ENCODE assay signal across 21 cellular contexts in genomic region chr5:180849827-180850226, GRCh38. TPM values are rescaled to one million over a fixed set of nuclear protein-coding genes. Genes with fewer than 3 reads are reported as not detected.
DNase-seq lines count a peak whose midpoint lies in the region; ATAC-seq, FAIRE-seq and TF ChIP-seq lines count a peak whose summit lies in the region.
"Had no signal": no experiment of that assay in that cellular context is flagged by ENCODE, and none has a peak within 500 bp of the region (broad histone marks: within the 10 kb centered on the region; RNA-seq: fewer than 3 reads in every experiment).

No MANE protein-coding gene starts in this region.

- no peak for TF ChIP-seq EP300 in GM12878 (IDR thresholded peaks at IDR 0.05; ENCODE audit: borderline replicate concordance in 1 of 2, control insufficient read depth in 1 of 2, low read depth in 2 of 2, low read length in 2 of 2)
- TF ChIP-seq EP300 in HepG2 (IDR thresholded peaks at IDR 0.05; ENCODE audit: low read depth in 2 of 2, low read length in 2 of 2) = no peak
- TF ChIP-seq EP300 in HepG2 (CRISPR knock-in tag; IDR thresholded peaks at IDR 0.05; ENCODE audit: borderline replicate concordance) = no peak

- TF ChIP-seq POLR2A in GM12878 (IDR thresholded peaks at IDR 0.05; ENCODE audit: low read depth, low read length) (no peak), HepG2 (IDR thresholded peaks at IDR 0.05; ENCODE audit: insufficient read depth in 1 of 2, low read depth in 2 of 2, low read length in 2 of 2) (no peak)

- H3K36me3 ChIP-seq in BLaER1 (peaks cover 81% of the 10 kb centered on the region), HUES64 (ENCODE audit: insufficient read depth, low read length) (peaks cover 74% of the 10 kb centered on the region), GM12878 (ENCODE audit: control insufficient read depth in 2 of 2, insufficient read depth in 2 of 2, low read length in 1 of 2) (peaks cover 12 to 22% of the 10 kb centered on the region in 2 experiments), mesendoderm (ENCODE audit: control insufficient read depth, insufficient read depth, low read length) (peaks cover 21% of the 10 kb centered on the region), HepG2 (replicated peaks in 1 of 2; ENCODE audit: control insufficient read depth in 1 of 2, insufficient read depth in 2 of 2, low read length in 2 of 2) (peaks cover 4 to 23% of the 10 kb centered on the region in 2 experiments)

- H4K20me1 ChIP-seq in BLaER1 (0 out of 2 replicates have a peak, but pooled peaks cover 4% of the 10 kb centered on the region), GM12878 (ENCODE audit: control insufficient read depth, insufficient read depth) (no peaks in the 10 kb centered on the region), HepG2 (ENCODE audit: insufficient read depth, low read length) (no peaks in the 10 kb centered on the region)

- in situ Hi-C loops in GM12878 (cut with MboI) = no loop called here
- in situ Hi-C loops in HepG2 (cut with HindIII; ENCODE audit: extremely low pct_ligation_motif_present, low pct_unique_long_range_greater_than_20kb) = no loop called here

- BruUV-seq in GM12878 (replicated peaks; lab: Mats Ljungman, UMichigan) = no TSS peak
- no TSS peak for BruUV-seq in HepG2 (replicated peaks; lab: Mats Ljungman, UMichigan)

- no peak for DNase-seq in GM12878 (ENCODE audit: low read depth, low spot score)
- DNase-seq in mesendoderm = no peak
- DNase-seq in stimulated activated CD4-positive, alpha-beta T cell treated with anti-CD3 and anti-CD28 coated beads, Interleukin-15, amount 100 ng/mL, for 24 hours = no peak
- no peak for DNase-seq in GM19238 (ENCODE audit: insufficient read length, low spot score)
- no peak for DNase-seq in HepG2 (ENCODE audit: low spot score)
- DNase-seq: Calu3; CD4-positive, CD25-positive, alpha-beta regulatory T cell; DMS 273 treated with DMSO at 0.1 percent for 48 hours; DMS79 had no signal

- H3K27ac ChIP-seq in BLaER1 (no peak overlapping the region), HUES64 (ENCODE audit: low read depth, low read length) (no peak overlapping the region), GM12878 (ENCODE audit: control insufficient read depth, insufficient read depth) (no peak overlapping the region), mesendoderm (ENCODE audit: low read depth, low read length) (no peak overlapping the region), HepG2 (ENCODE audit: extremely low read length, insufficient read depth, low read length) (no peak overlapping the region)
- H3K27ac ChIP-seq: 22Rv1, HL-60, KMS-11 had no signal

- H4K5ac ChIP-seq in mesendoderm (ENCODE audit: low read length) = no peak overlapping the region

- H4K8ac ChIP-seq in mesendoderm (ENCODE audit: low read depth, low read length) = no peak overlapping the region

- H3K23ac ChIP-seq in mesendoderm (ENCODE audit: low read length) = no peak overlapping the region

- H2BK120ac ChIP-seq in mesendoderm (ENCODE audit: low read depth, low read length) = no peak overlapping the region

- no peak overlapping the region for H2BK5ac ChIP-seq in mesendoderm (ENCODE audit: low read length)

- H3K4me1 ChIP-seq in BLaER1 = no peaks in the 10 kb centered on the region
- H3K4me1 ChIP-seq in HUES64 (ENCODE audit: insufficient read depth, low read length) = no peaks in the 10 kb centered on the region
- H3K4me1 ChIP-seq in GM12878 (ENCODE audit: control insufficient read depth, insufficient read depth, low read length) = no peaks in the 10 kb centered on the region
- no peaks in the 10 kb centered on the region for H3K4me1 ChIP-seq in mesendoderm (ENCODE audit: control insufficient read depth, low read depth, low read length)
- H3K4me1 ChIP-seq in HepG2 (ENCODE audit: insufficient read depth, low read length) = no peaks in the 10 kb centered on the region
- H3K4me1 ChIP-seq: HAP-1 had no signal

- no peak for TF ChIP-seq RAD21 in GM12878 (IDR thresholded peaks at IDR 0.05; ENCODE audit: insufficient read depth, low read depth, low read length)
- no peak for TF ChIP-seq RAD21 in HepG2 (CRISPR knock-in tag; IDR thresholded peaks at IDR 0.05)

- SMC1A ChIA-PET in GM12878 (lab: Charles Lee; ENCODE audit: uncharacterized antibody, unreplicated experiment) = interaction anchor here (0.9 to 1.1 kb wide), 3 partner anchors 28 to 301 kb away, joined by 3 read pairs; no protein-coding TSS in a partner anchor

- H2BK15ac ChIP-seq in mesendoderm (replicated peaks; ENCODE audit: low read depth) = no peak overlapping the region

- H3K27me3 ChIP-seq in BLaER1 (no peaks in the 10 kb centered on the region), HUES64 (ENCODE audit: insufficient read depth, low read length) (no peaks in the 10 kb centered on the region), GM12878 (replicated peaks in 1 of 2; ENCODE audit: control insufficient read depth in 2 of 2, insufficient read depth in 2 of 2, low read length in 1 of 2) (no peaks in the 10 kb centered on the region), mesendoderm (ENCODE audit: insufficient read depth, low read length, poor library complexity) (no peaks in the 10 kb centered on the region), HepG2 (ENCODE audit: control insufficient read depth in 1 of 2, insufficient read depth in 2 of 2, low read length in 2 of 2) (no peaks in the 10 kb centered on the region)

- FAIRE-seq in GM12878 (lab: Jason Lieb, UNC) (no peak), HepG2 (lab: Jason Lieb, UNC) (no peak)
- FAIRE-seq: GM12891, H1 had no signal

- peaks cover 2% of the 10 kb centered on the region for H3K79me1 ChIP-seq in mesendoderm (ENCODE audit: low read length)

- intact Hi-C loops in GM12878 (cut with micrococcal nuclease; ENCODE audit: unreplicated experiment) = no loop called here
- intact Hi-C loops in HepG2 (cut with micrococcal nuclease; ENCODE audit: unreplicated experiment) = no loop called here

- WGBS in HUES64 = 100% methylated on average over 2 of the region's 4 CpGs
- 72% methylated on average over 4 of the region's 4 CpGs for WGBS in GM12878 (ENCODE audit: insufficient coverage, insufficient replicate concordance, low lambda C conversion rate, missing lambda C conversion rate)
- no CpG with 5 or more reads among the region's 4 CpGs for WGBS in mesendoderm (ENCODE audit: extremely low coverage, insufficient coverage, low lambda C conversion rate)
- 79% methylated on average over 4 of the region's 4 CpGs for WGBS in HepG2 (ENCODE audit: low lambda C conversion rate)

- H3K18ac ChIP-seq in mesendoderm (ENCODE audit: low read length) = no peak overlapping the region

- POLR2A ChIA-PET in GM12878 (lab: Charles Lee) (interaction anchor here (1.0 to 1.1 kb wide), 3 partner anchors 12 to 42 kb away, joined by 3 read pairs; no protein-coding TSS in a partner anchor), HepG2 (lab: Yijun Ruan, JAX) (no interaction called here)

- H3K56ac ChIP-seq in mesendoderm (ENCODE audit: low read length) = no peak overlapping the region

- H2AK5ac ChIP-seq in mesendoderm (ENCODE audit: low read length) = no peak overlapping the region

- H2AFZ ChIP-seq in GM12878 (ENCODE audit: control insufficient read depth, low read depth, low read length) = no peak overlapping the region
- H2AFZ ChIP-seq in HepG2 (ENCODE audit: low read length) = no peak overlapping the region

- CTCF ChIA-PET in GM12878 (lab: Yijun Ruan, JAX) = interaction anchor here (0.8 to 2.6 kb wide), 3 partner anchors 8 to 67 kb away, joined by 3 to 6 read pairs (median 3); no protein-coding TSS in a partner anchor
- CTCF ChIA-PET in HepG2 (lab: Yijun Ruan, JAX; ENCODE audit: low intra/inter-chr PET ratio, low total read pairs) = no interaction called here

- no peak overlapping the region for H3K9ac ChIP-seq in BLaER1
- no peak overlapping the region for H3K9ac ChIP-seq in HUES64 (ENCODE audit: low read depth, low read length)
- H3K9ac ChIP-seq in GM12878 (ENCODE audit: control insufficient read depth, insufficient read depth, low read length) = no peak overlapping the region
- H3K9ac ChIP-seq in mesendoderm (ENCODE audit: low read length) = no peak overlapping the region
- no peak overlapping the region for H3K9ac ChIP-seq in HepG2 (ENCODE audit: insufficient read depth, low read depth, low read length)
- H3K9ac ChIP-seq: KMS-11 had no signal

- no peak for TF ChIP-seq CTCF in GM12878 (IDR thresholded peaks at IDR 0.05 in 2 of 3, conservative IDR thresholded peaks at IDR 0.05 in 1 of 3; ENCODE audit: control insufficient read depth in 2 of 3, extremely low read depth in 1 of 3, insufficient read depth in 1 of 3, low read depth in 3 of 3, low read length in 3 of 3)
- no peak for TF ChIP-seq CTCF in HepG2 (CRISPR knock-in tag; IDR thresholded peaks at IDR 0.05)

- ATAC-seq in GM12878 (no peak), HepG2 (no peak)

- RAD21 ChIA-PET in GM12878 (lab: Charles Lee; ENCODE audit: unreplicated experiment) = no interaction called here

- H3K9me3 ChIP-seq in BLaER1 (peaks cover 51% of the 10 kb centered on the region), HUES64 (ENCODE audit: insufficient read depth, low read depth, low read length) (peaks cover 83% of the 10 kb centered on the region), GM12878 (replicated peaks; ENCODE audit: control insufficient read depth, insufficient read depth, low read length) (peaks cover 40% of the 10 kb centered on the region), HepG2 (ENCODE audit: low read length) (no peaks in the 10 kb centered on the region)

- H3K4me3 ChIP-seq in BLaER1 (peak overlapping the region; percentile 44), HUES64 (ENCODE audit: low read length) (peak overlapping the region; percentile 24; the same call in 1 of the 2 replicates), GM12878 (no peak overlapping the region), mesendoderm (ENCODE audit: low read length) (peak overlapping the region; percentile 18), HepG2 (replicated peaks in 1 of 3; ENCODE audit: insufficient read depth in 1 of 3, low read depth in 2 of 3, low read length in 3 of 3) (no peak overlapping the region)
- H3K4me3 ChIP-seq: HAP-1 had no signal

- H3K79me2 ChIP-seq in GM12878 (ENCODE audit: control insufficient read depth, insufficient read depth, low read length) (no peaks in the 10 kb centered on the region), mesendoderm (ENCODE audit: control insufficient read depth, insufficient read depth, low read length) (no peaks in the 10 kb centered on the region), HepG2 (ENCODE audit: insufficient read depth, low read length) (no peaks in the 10 kb centered on the region)

- H3K4me2 ChIP-seq in BLaER1 = no peak overlapping the region
- no peak overlapping the region for H3K4me2 ChIP-seq in GM12878 (ENCODE audit: control insufficient read depth, insufficient read depth)
- H3K4me2 ChIP-seq in mesendoderm (ENCODE audit: low read length) = no peak overlapping the region
- H3K4me2 ChIP-seq in HepG2 (ENCODE audit: low read depth, low read length) = no peak overlapping the region
- H3K4me2 ChIP-seq: KMS-11 had no signal

- no peak overlapping the region for H3K4ac ChIP-seq in mesendoderm (ENCODE audit: low read depth, low read length)

RNA-seq across cellular contexts. Expression of gene ZFP62, which starts 11.2 kb away (rescaled TPM):
- 16.7 TPM for polyA plus RNA-seq in HUES64 (2013, experiment 1 of 2)
- polyA plus RNA-seq in HUES64 (2013, experiment 2 of 2) = 25.7 TPM
- 92.1 and 95.1 TPM in 2 replicates for total RNA-seq in GM12878 (2013; cell fraction: nucleolus; rRNA removed)
- total RNA-seq in GM12878 (2014; rRNA removed) = 19.6 and 24.0 TPM in 2 replicates
- total RNA-seq in GM12878 (2014; rRNA removed; fragmentation: Illumina TruSeq; extraction: Trizol) = 26.8 and 27.4 TPM in 2 replicates
- total RNA-seq in GM12878 (2021) = 20.3 and 24.8 TPM in 2 replicates
- 8.8 TPM for polyA plus RNA-seq in GM12878 (2011; ENCODE audit: low read depth)
- polyA plus RNA-seq in GM12878 (2011; rRNA removed) = 39.7 and 69.5 TPM in 2 replicates
- polyA plus RNA-seq in GM12878 (2011; cell fraction: cytosol; rRNA removed) = 10.8 and 11.9 TPM in 2 replicates
- 53.4 and 65.6 TPM in 2 replicates for polyA plus RNA-seq in GM12878 (2011; cell fraction: nucleus; rRNA removed)
- polyA plus RNA-seq in GM12878 (2012) = 16.1 and 21.7 TPM in 2 replicates
- polyA plus RNA-seq in GM12878 (2014; fragmentation: Illumina TruSeq; extraction: Trizol) = 21.8 and 32.2 TPM in 2 replicates
- 10 to 100 TPM in 1 of 2 experiments, 1 to 10 TPM in 1; 9.2 to 16.4 TPM for polyA plus RNA-seq in GM12878 (2014; fragmentation: Nextera tagmentation; extraction: Ambion mirVana)
- polyA plus RNA-seq in GM12878 (2014; rRNA removed) = 14.8 and 17.1 TPM in 2 replicates
- 10 to 100 TPM; 24.6 to 26.0 TPM for polyA plus RNA-seq in GM12878 (2016; fragmentation: Nextera tagmentation; extraction: Ambion mirVana)
- 20.1 and 25.2 TPM in 2 replicates for polyA minus RNA-seq in GM12878 (2011; rRNA and poly(A)+ RNA removed)
- polyA minus RNA-seq in GM12878 (2011; cell fraction: cytosol; rRNA and poly(A)+ RNA removed) = 8.0 and 10.0 TPM in 2 replicates
- 17.4 and 22.6 TPM in 2 replicates for polyA minus RNA-seq in GM12878 (2011; cell fraction: nucleus; rRNA and poly(A)+ RNA removed)
- polyA plus RNA-seq in mesendoderm (2013, experiment 1 of 2) = 18.0 TPM
- polyA plus RNA-seq in mesendoderm (2013, experiment 2 of 2) = 18.4 TPM
- total RNA-seq in HepG2 (2016; rRNA removed; fragmentation: Illumina TruSeq; extraction: Trizol) = 18.9 and 19.4 TPM in 2 replicates
- 5.7 and 6.2 TPM in 2 replicates for total RNA-seq in HepG2 (2016; cell fraction: cytosol; rRNA removed; fragmentation: Illumina TruSeq; extraction: Trizol; ENCODE audit: low read depth)
- 20.1 and 22.7 TPM in 2 replicates for total RNA-seq in HepG2 (2016; cell fraction: insoluble cytoplasmic fraction; rRNA removed; fragmentation: Illumina TruSeq; extraction: Trizol)
- 10.4 and 12.0 TPM in 2 replicates for total RNA-seq in HepG2 (2016; cell fraction: membrane; rRNA removed; fragmentation: Illumina TruSeq; extraction: Trizol)
- 19.0 and 23.1 TPM in 2 replicates for total RNA-seq in HepG2 (2016; cell fraction: nucleus; rRNA removed; fragmentation: Illumina TruSeq; extraction: Trizol)
- polyA plus RNA-seq in HepG2 (2011; rRNA removed) = 8.2 and 8.4 TPM in 2 replicates
- 2.3 and 4.2 TPM in 2 replicates for polyA plus RNA-seq in HepG2 (2011; cell fraction: cytosol; rRNA removed)
- 10.7 and 13.1 TPM in 2 replicates for polyA plus RNA-seq in HepG2 (2011; cell fraction: nucleus; rRNA removed)
- 12.0 and 13.8 TPM in 2 replicates for polyA plus RNA-seq in HepG2 (2012)
- polyA plus RNA-seq in HepG2 (2016; cell fraction: cytosol; fragmentation: Illumina TruSeq; extraction: Trizol; ENCODE audit: low read depth) = 4.5 and 6.5 TPM in 2 replicates
- 12.0 and 13.7 TPM in 2 replicates for polyA plus RNA-seq in HepG2 (2016; cell fraction: insoluble cytoplasmic fraction; fragmentation: Illumina TruSeq; extraction: Trizol; ENCODE audit: low read depth)
- 7.0 and 7.5 TPM in 2 replicates for polyA plus RNA-seq in HepG2 (2016; cell fraction: membrane; fragmentation: Illumina TruSeq; extraction: Trizol; ENCODE audit: low read depth)
- 22.7 and 27.8 TPM in 2 replicates for polyA plus RNA-seq in HepG2 (2016; cell fraction: nucleus; fragmentation: Illumina TruSeq; extraction: Trizol; ENCODE audit: insufficient read depth, low read depth)
- polyA minus RNA-seq in HepG2 (2011; rRNA and poly(A)+ RNA removed; ENCODE audit: low replicate concordance) = 0.80 and 9.4 TPM in 2 replicates
- 7.9 and 8.4 TPM in 2 replicates for polyA minus RNA-seq in HepG2 (2011; cell fraction: cytosol; rRNA and poly(A)+ RNA removed)
- polyA minus RNA-seq in HepG2 (2011; cell fraction: nucleus; rRNA and poly(A)+ RNA removed) = 19.1 and 29.2 TPM in 2 replicates

RNA-seq across cellular contexts. Expression of gene MGAT1, which starts 47.2 kb away (rescaled TPM):
- polyA plus RNA-seq in HUES64 (2013, experiment 1 of 2) = 45.9 TPM
- polyA plus RNA-seq in HUES64 (2013, experiment 2 of 2) = 49.1 TPM
- 148 and 157 TPM in 2 replicates for total RNA-seq in GM12878 (2013; cell fraction: nucleolus; rRNA removed)
- total RNA-seq in GM12878 (2014; rRNA removed) (44.6 and 50.7 TPM in 2 replicates), GM12878 (2014; rRNA removed; fragmentation: Illumina TruSeq; extraction: Trizol) (32.5 and 33.6 TPM in 2 replicates), GM12878 (2021) (76.4 and 82.3 TPM in 2 replicates), HepG2 (2016; rRNA removed; fragmentation: Illumina TruSeq; extraction: Trizol) (26.7 and 50.1 TPM in 2 replicates)
- polyA plus RNA-seq in GM12878 (2011; ENCODE audit: low read depth) = 61.9 TPM
- polyA plus RNA-seq in GM12878 (2011; rRNA removed) (74.1 and 88.4 TPM in 2 replicates), GM12878 (2014; fragmentation: Illumina TruSeq; extraction: Trizol) (32.3 and 38.1 TPM in 2 replicates), GM12878 (2014; fragmentation: Nextera tagmentation; extraction: Ambion mirVana) (1 to 10 TPM; 3.1 to 7.7 TPM), GM12878 (2014; rRNA removed) (74.7 and 90.4 TPM in 2 replicates), GM12878 (2016; fragmentation: Nextera tagmentation; extraction: Ambion mirVana) (10 to 100 TPM; 75.2 to 85.9 TPM), HepG2 (2011; rRNA removed) (55.3 and 72.5 TPM in 2 replicates)
- polyA plus RNA-seq in GM12878 (2011; cell fraction: cytosol; rRNA removed) = 118 and 136 TPM in 2 replicates
- 129 and 130 TPM in 2 replicates for polyA plus RNA-seq in GM12878 (2011; cell fraction: nucleus; rRNA removed)
- polyA plus RNA-seq in GM12878 (2012) = 109 and 110 TPM in 2 replicates
- 74.1 and 128 TPM in 2 replicates for polyA minus RNA-seq in GM12878 (2011; rRNA and poly(A)+ RNA removed)
- 60.1 and 60.4 TPM in 2 replicates for polyA minus RNA-seq in GM12878 (2011; cell fraction: cytosol; rRNA and poly(A)+ RNA removed)
- 48.4 and 56.6 TPM in 2 replicates for polyA minus RNA-seq in GM12878 (2011; cell fraction: nucleus; rRNA and poly(A)+ RNA removed)
- 40.4 TPM for polyA plus RNA-seq in mesendoderm (2013, experiment 1 of 2)
- polyA plus RNA-seq in mesendoderm (2013, experiment 2 of 2) = 40.6 TPM
- total RNA-seq in HepG2 (2016; cell fraction: cytosol; rRNA removed; fragmentation: Illumina TruSeq; extraction: Trizol; ENCODE audit: low read depth) = 15.0 and 17.0 TPM in 2 replicates
- total RNA-seq in HepG2 (2016; cell fraction: insoluble cytoplasmic fraction; rRNA removed; fragmentation: Illumina TruSeq; extraction: Trizol) = 27.7 and 47.8 TPM in 2 replicates
- total RNA-seq in HepG2 (2016; cell fraction: membrane; rRNA removed; fragmentation: Illumina TruSeq; extraction: Trizol) = 38.7 and 40.9 TPM in 2 replicates
- 41.7 and 45.5 TPM in 2 replicates for total RNA-seq in HepG2 (2016; cell fraction: nucleus; rRNA removed; fragmentation: Illumina TruSeq; extraction: Trizol)
- polyA plus RNA-seq in HepG2 (2011; cell fraction: cytosol; rRNA removed) = 68.1 and 77.1 TPM in 2 replicates
- polyA plus RNA-seq in HepG2 (2011; cell fraction: nucleus; rRNA removed) = 95.1 and 98.8 TPM in 2 replicates
- polyA plus RNA-seq in HepG2 (2012) = 54.8 and 70.3 TPM in 2 replicates
- polyA plus RNA-seq in HepG2 (2016; cell fraction: cytosol; fragmentation: Illumina TruSeq; extraction: Trizol; ENCODE audit: low read depth) = 24.2 and 28.9 TPM in 2 replicates
- polyA plus RNA-seq in HepG2 (2016; cell fraction: insoluble cytoplasmic fraction; fragmentation: Illumina TruSeq; extraction: Trizol; ENCODE audit: low read depth) = 31.3 and 35.5 TPM in 2 replicates
- 36.5 and 42.6 TPM in 2 replicates for polyA plus RNA-seq in HepG2 (2016; cell fraction: membrane; fragmentation: Illumina TruSeq; extraction: Trizol; ENCODE audit: low read depth)
- 88.1 and 90.9 TPM in 2 replicates for polyA plus RNA-seq in HepG2 (2016; cell fraction: nucleus; fragmentation: Illumina TruSeq; extraction: Trizol; ENCODE audit: insufficient read depth, low read depth)
- 47.5 and 138 TPM in 2 replicates for polyA minus RNA-seq in HepG2 (2011; rRNA and poly(A)+ RNA removed; ENCODE audit: low replicate concordance)
- polyA minus RNA-seq in HepG2 (2011; cell fraction: cytosol; rRNA and poly(A)+ RNA removed) = 68.3 and 69.5 TPM in 2 replicates
- polyA minus RNA-seq in HepG2 (2011; cell fraction: nucleus; rRNA and poly(A)+ RNA removed) = 44.8 and 54.2 TPM in 2 replicates

RNA-seq across cellular contexts. Expression of gene BTNL8, which starts 49.1 kb away (rescaled TPM):
- not detected for polyA plus RNA-seq in HUES64 (2013, experiment 1 of 2)
- polyA plus RNA-seq in HUES64 (2013, experiment 2 of 2) = not detected
- total RNA-seq in GM12878 (2013; cell fraction: nucleolus; rRNA removed) = 1.4 and 2.1 TPM in 2 replicates
- total RNA-seq in GM12878 (2014; rRNA removed) (0.33 and 0.56 TPM in 2 replicates), GM12878 (2014; rRNA removed; fragmentation: Illumina TruSeq; extraction: Trizol) (0.13 and 0.14 TPM in 2 replicates), GM12878 (2021) (not detected in 2 replicates), HepG2 (2016; rRNA removed; fragmentation: Illumina TruSeq; extraction: Trizol) (not detected in 2 replicates)
- polyA plus RNA-seq in GM12878 (2011; ENCODE audit: low read depth) = not detected
- polyA plus RNA-seq in GM12878 (2011; rRNA removed) (3.4 and 4.1 TPM in 2 replicates), GM12878 (2014; fragmentation: Illumina TruSeq; extraction: Trizol) (0.19 and 0.43 TPM in 2 replicates), GM12878 (2014; fragmentation: Nextera tagmentation; extraction: Ambion mirVana) (under 1 TPM; 0.31 to 0.39 TPM), GM12878 (2014; rRNA removed) (0.06 and 0.22 TPM in 2 replicates), GM12878 (2016; fragmentation: Nextera tagmentation; extraction: Ambion mirVana) (under 1 TPM in 1 of 2 experiments, not detected in 1; 0.15 TPM), HepG2 (2011; rRNA removed) (not detected in 2 replicates)
- 2.0 and 2.7 TPM in 2 replicates for polyA plus RNA-seq in GM12878 (2011; cell fraction: cytosol; rRNA removed)
- 2.9 and 4.3 TPM in 2 replicates for polyA plus RNA-seq in GM12878 (2011; cell fraction: nucleus; rRNA removed)
- polyA plus RNA-seq in GM12878 (2012) = not detected in 2 replicates
- polyA minus RNA-seq in GM12878 (2011; rRNA and poly(A)+ RNA removed) = 2.6 and 2.9 TPM in 2 replicates
- polyA minus RNA-seq in GM12878 (2011; cell fraction: cytosol; rRNA and poly(A)+ RNA removed) = not detected in 2 replicates
- polyA minus RNA-seq in GM12878 (2011; cell fraction: nucleus; rRNA and poly(A)+ RNA removed) = 1.3 and 2.3 TPM in 2 replicates
- 0.18 TPM for polyA plus RNA-seq in mesendoderm (2013, experiment 1 of 2)
- 0.21 TPM for polyA plus RNA-seq in mesendoderm (2013, experiment 2 of 2)
- not detected in 2 replicates for total RNA-seq in HepG2 (2016; cell fraction: cytosol; rRNA removed; fragmentation: Illumina TruSeq; extraction: Trizol; ENCODE audit: low read depth)
- not detected in 2 replicates for total RNA-seq in HepG2 (2016; cell fraction: insoluble cytoplasmic fraction; rRNA removed; fragmentation: Illumina TruSeq; extraction: Trizol)
- not detected in 2 replicates for total RNA-seq in HepG2 (2016; cell fraction: membrane; rRNA removed; fragmentation: Illumina TruSeq; extraction: Trizol)
- not detected in 2 replicates for total RNA-seq in HepG2 (2016; cell fraction: nucleus; rRNA removed; fragmentation: Illumina TruSeq; extraction: Trizol)
- polyA plus RNA-seq in HepG2 (2011; cell fraction: cytosol; rRNA removed) = not detected in 2 replicates
- not detected in 2 replicates for polyA plus RNA-seq in HepG2 (2011; cell fraction: nucleus; rRNA removed)
- polyA plus RNA-seq in HepG2 (2012) = not detected in 2 replicates
- not detected in 2 replicates for polyA plus RNA-seq in HepG2 (2016; cell fraction: cytosol; fragmentation: Illumina TruSeq; extraction: Trizol; ENCODE audit: low read depth)
- polyA plus RNA-seq in HepG2 (2016; cell fraction: insoluble cytoplasmic fraction; fragmentation: Illumina TruSeq; extraction: Trizol; ENCODE audit: low read depth) = not detected in 2 replicates
- not detected in 2 replicates for polyA plus RNA-seq in HepG2 (2016; cell fraction: membrane; fragmentation: Illumina TruSeq; extraction: Trizol; ENCODE audit: low read depth)
- not detected in 2 replicates for polyA plus RNA-seq in HepG2 (2016; cell fraction: nucleus; fragmentation: Illumina TruSeq; extraction: Trizol; ENCODE audit: insufficient read depth, low read depth)
- polyA minus RNA-seq in HepG2 (2011; rRNA and poly(A)+ RNA removed; ENCODE audit: low replicate concordance) = not detected in 2 replicates
- not detected in 2 replicates for polyA minus RNA-seq in HepG2 (2011; cell fraction: cytosol; rRNA and poly(A)+ RNA removed)
- polyA minus RNA-seq in HepG2 (2011; cell fraction: nucleus; rRNA and poly(A)+ RNA removed) = not detected in 2 replicates
- total RNA-seq: A673; Calu3; CD4-positive, CD25-positive, alpha-beta regulatory T cell; G401 had no signal
- polyA plus RNA-seq: BJ, IgD-negative memory B cell had no signal

Comparison
In these comparisons a context has a peak if more than half of its experiments do, and no peak if none do; other contexts are left out.
1. H3K4me3 ChIP-seq: peak in BLaER1 (single experiment), HUES64 (single experiment) and mesendoderm (single experiment); none in GM12878 (single experiment) and HepG2 (0 of 3).